In genomic region chr13:28539625-28540286, GRCh38 we compare ENCODE assay signal across 1 cellular context.
TF ChIP-seq lines count a peak whose summit lies in the region.

No MANE protein-coding gene starts in this region.

TF ChIP-seq in GM12878, 131 proteins besides CTCF, POLR2A, EP300 and RAD21 (continued from another document):
- TF ChIP-seq RELB (IDR thresholded peaks at IDR 0.05; ENCODE audit: low read depth) (no peak), IRF3 (IDR thresholded peaks at IDR 0.05) (no peak), ZBED1 (IDR thresholded peaks at IDR 0.05; ENCODE audit: borderline replicate concordance) (no peak), SKIL (IDR thresholded peaks at IDR 0.05; ENCODE audit: low read depth, poor library complexity, severe bottlenecking) (no peak)
